8 cellular contexts compared by ENCODE assay signal in the genomic region with DNA sequence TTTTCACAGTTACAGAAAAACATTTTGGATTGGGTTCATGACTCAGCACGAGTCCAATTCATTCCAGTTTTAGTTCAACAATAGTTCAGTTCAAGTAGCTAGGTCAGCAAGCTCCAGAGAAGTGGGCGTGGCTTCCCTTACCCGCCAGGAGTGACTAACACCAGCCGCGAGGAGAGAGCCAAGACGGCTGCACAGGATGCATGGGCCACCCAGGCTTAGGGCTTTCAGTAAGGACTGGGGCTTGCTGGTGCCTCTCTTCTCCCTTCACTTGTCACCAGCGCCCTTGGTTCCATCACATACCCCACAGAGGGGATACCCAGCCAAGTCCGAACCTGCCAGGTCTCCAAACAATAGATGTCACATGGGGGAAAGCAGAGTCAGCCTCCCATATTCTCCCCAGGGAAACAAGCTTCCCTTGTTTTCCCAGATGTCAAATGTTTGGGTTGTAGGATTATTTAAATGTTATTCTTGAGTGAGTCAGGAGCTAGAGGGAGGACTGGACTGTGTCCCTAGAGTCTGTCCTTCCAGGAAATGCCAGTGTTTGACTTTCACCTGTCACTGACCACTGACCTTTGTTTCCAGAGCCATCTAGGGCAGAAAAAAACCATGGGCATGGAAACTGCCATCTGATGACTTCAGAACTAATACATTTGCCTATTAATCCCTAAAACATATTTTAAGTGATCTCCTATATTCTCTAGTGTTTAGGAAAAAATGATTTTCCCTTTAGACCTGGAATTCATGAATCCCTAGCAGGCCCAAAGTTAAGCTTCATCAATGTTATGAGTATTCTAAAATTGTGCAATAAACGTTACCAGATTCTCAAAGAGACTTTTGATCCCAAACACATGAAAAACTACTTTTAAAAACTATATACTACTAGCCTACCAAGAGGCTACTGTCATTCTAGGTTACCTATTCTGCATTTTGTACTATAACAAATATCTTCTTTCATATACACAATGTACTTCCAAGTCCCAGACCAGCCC. TPM values are rescaled to one million over a fixed set of nuclear protein-coding genes. Genes with fewer than 3 reads are reported as not detected.
DNase-seq lines count a peak whose midpoint lies in the region; ATAC-seq and TF ChIP-seq lines count a peak whose summit lies in the region.

No MANE protein-coding gene starts in this region.

- no peaks in the 10 kb centered on the region for H3K9me2 ChIP-seq in PC-3 (replicated peaks; ENCODE audit: low read length)

- CTCF ChIA-PET in PC-3 (lab: Charles Lee) = interaction anchor here (0.5 to 1.2 kb wide), 5 partner anchors 46 to 231 kb away, joined by 3 to 8 read pairs (median 5); no protein-coding TSS in a partner anchor

- peak; percentile 98 for DNase-seq in Daoy (ENCODE audit: low read depth)
- DNase-seq in PC-3 = peak; percentile 99
- peak; percentile 98 to 99 for DNase-seq in cardiac fibroblast (ENCODE audit: low read depth in 2 of 2)
- peak; percentile 72 to 92 for DNase-seq in left colon
- DNase-seq in stimulated activated CD4-positive, alpha-beta T cell treated with anti-CD3 and anti-CD28 coated beads, Interleukin-2, amount 100 ng/mL, for 48 hours = peak; percentile 15 to 19
- no peak for DNase-seq in NCI-H526 treated with DMSO at 0.1 percent for 48 hours (lab: John Stamatoyannopoulos, UW)

- ATAC-seq in PC-3 (peak; percentile 93), left colon (peak; percentile 32), GM21825 (IDR thresholded peaks at IDR 0.05; ENCODE audit: unreplicated experiment) (no peak), HG03354 (IDR thresholded peaks at IDR 0.05; ENCODE audit: poor library complexity, severe bottlenecking, unreplicated experiment) (no peak)

- no peaks in the 10 kb centered on the region for H3K9me3 ChIP-seq in PC-3 (ENCODE audit: low read length)

- peak overlapping the region; percentile 74 for H3K9ac ChIP-seq in PC-3 (ENCODE audit: low read length)

- H3K27me3 ChIP-seq in PC-3 (ENCODE audit: low read length) = no peaks in the 10 kb centered on the region

- H3K4me1 ChIP-seq in PC-3 (ENCODE audit: insufficient read depth, low read length) = peaks cover 59% of the 10 kb centered on the region

- POLR2A ChIA-PET in PC-3 (lab: Charles Lee; ENCODE audit: unreplicated experiment) = interaction anchor here (0.5 kb wide), 1 partner anchor 207 kb away, joined by 6 read pairs; no protein-coding TSS in a partner anchor

- no peaks in the 10 kb centered on the region for H4K20me1 ChIP-seq in PC-3 (ENCODE audit: low read length)

- peaks cover 70% of the 10 kb centered on the region for H3K36me3 ChIP-seq in PC-3 (ENCODE audit: low read depth, low read length)

- H3F3A ChIP-seq in PC-3 (ENCODE audit: low read length, unreplicated experiment) = peaks cover 18% of the 10 kb centered on the region

- TF ChIP-seq CTCF in PC-3 (conservative IDR thresholded peaks at IDR 0.05; ENCODE audit: low read depth, low read length) (no peak), cardiac fibroblast (IDR thresholded peaks at IDR 0.05; ENCODE audit: low read depth, low read length) (no peak)

- intact Hi-C loops in PC-3 (cut with micrococcal nuclease) (loop anchor here (1.0 to 5.0 kb wide), 6 partner anchors 33 to 206 kb away; no protein-coding TSS in a partner anchor), left colon (cut with DNase I, micrococcal nuclease) (no loop called here)

- H3K4me2 ChIP-seq in PC-3 (ENCODE audit: low read length) = peak overlapping the region; percentile 68

- H3K4me3 ChIP-seq in PC-3 (ENCODE audit: low read length) (peak overlapping the region; percentile 6; the same call in 1 of the 2 replicates), cardiac fibroblast (replicated peaks in 1 of 2; ENCODE audit: low read depth in 2 of 2, low read length in 2 of 2) (no peak overlapping the region)

- no TSS peak for BruUV-seq in PC-3 (replicated peaks; lab: Mats Ljungman, UMichigan)

- H3K27ac ChIP-seq in PC-3 (ENCODE audit: low read length) = peak overlapping the region; percentile 93

- H2AFZ ChIP-seq in PC-3 (ENCODE audit: low read length) = no peak overlapping the region

- H3K79me2 ChIP-seq in PC-3 (ENCODE audit: low read length) = peaks cover 12% of the 10 kb centered on the region; the same call in 1 of the 2 replicates

RNA-seq across cellular contexts. Expression of a gene that starts 51.9 kb away (rescaled TPM):
- total RNA-seq in Daoy (2014; rRNA removed; shearing (Covaris generic)) = 0.51 and 1.5 TPM in 2 replicates
- total RNA-seq in PC-3 (2014; rRNA removed) (1.0 and 1.8 TPM in 2 replicates), left colon (under 1 TPM in 1 of 2 donors, not detected in 1; 0.84 TPM)

Comparison
In these comparisons a context has a peak if more than half of its experiments do, and no peak if none do; other contexts are left out.
1. ATAC-seq: peak in PC-3 (single experiment) and left colon (single experiment); none in GM21825 (single experiment) and HG03354 (single experiment).